Comparison of ENCODE assay signal across 22 cellular contexts in the genomic region with DNA sequence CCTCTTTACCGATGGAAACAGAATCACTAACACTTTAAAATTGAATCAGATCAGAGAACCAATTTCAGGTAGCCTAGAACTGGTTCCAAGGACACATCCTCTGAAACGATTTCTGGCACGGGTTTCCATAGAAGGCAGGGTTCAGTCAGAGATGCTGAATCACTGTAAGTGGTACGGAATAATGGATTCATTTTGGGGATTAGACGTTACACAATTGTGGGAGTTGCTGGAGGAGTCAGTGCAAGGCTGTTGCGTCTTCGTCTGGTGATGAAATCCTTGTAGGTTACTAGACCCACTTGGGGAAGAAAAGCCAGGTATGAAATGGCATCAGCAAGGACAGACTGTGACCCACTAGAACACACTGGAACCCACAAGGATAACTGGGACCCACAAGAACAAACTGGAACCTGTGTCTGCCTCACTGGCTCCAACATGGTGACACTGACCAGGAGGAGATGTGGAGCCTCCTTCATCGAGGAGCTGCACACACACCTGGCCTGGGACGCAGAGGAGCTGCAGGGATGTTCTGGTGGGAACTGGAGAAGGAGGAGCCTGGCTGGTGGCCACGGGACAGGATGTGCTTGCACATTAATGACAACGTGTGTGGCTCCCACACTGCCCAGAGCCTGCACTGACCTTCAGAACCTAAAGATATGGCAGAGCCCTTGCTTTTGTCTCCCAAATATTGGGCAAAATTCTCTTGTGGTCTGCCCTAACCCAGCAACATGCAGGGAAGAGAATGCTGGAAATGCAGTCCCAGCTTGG.
DNase-seq lines count a peak whose midpoint lies in the region; ATAC-seq, FAIRE-seq and TF ChIP-seq lines count a peak whose summit lies in the region.
"Had no signal": no experiment of that assay in that cellular context is flagged by ENCODE, and none has a peak within 500 bp of the region (broad histone marks: within the 10 kb centered on the region; RNA-seq: fewer than 3 reads in every experiment).

No MANE protein-coding gene starts in this region.

- H3K4me3 Mint-ChIP-seq in stimulated activated naive B cell treated with anti-CD40 and anti-IgM and Interleukin-4, amounts not matched to agents 10 μg/mL and 1 μg/mL and 100 μg/mL, for 72 hours, result no peak overlapping the region
- H3K4me3 Mint-ChIP-seq: HFFc6 had no signal

- no peaks in the 10 kb centered on the region for H3K36me3 Mint-ChIP-seq in stimulated activated naive B cell treated with anti-CD40 and anti-IgM and Interleukin-4, amounts not matched to agents 10 μg/mL and 1 μg/mL and 100 μg/mL, for 72 hours

- H3K9me3 ChIP-seq in esophagus squamous epithelium (no peaks in the 10 kb centered on the region), vagina (no peaks in the 10 kb centered on the region)

- H3K27ac ChIP-seq in esophagus squamous epithelium (peak overlapping the region; percentile 78 to 89 (median 86)), vagina (peak overlapping the region; percentile 60)
- H3K27ac ChIP-seq: C4-2B had no signal

- no peak overlapping the region for H3K4me3 ChIP-seq in esophagus squamous epithelium
- H3K4me3 ChIP-seq in retinal pigment epithelial cell (ENCODE audit: low read length), result no peak overlapping the region
- no peak overlapping the region for H3K4me3 ChIP-seq in vagina

- TF ChIP-seq POLR2A in esophagus squamous epithelium (IDR thresholded peaks at IDR 0.05) (no peak), vagina (IDR thresholded peaks at IDR 0.05) (no peak), GM12892 (IDR thresholded peaks at IDR 0.05; ENCODE audit: low read depth, low read length) (no peak)

- no peak for ATAC-seq in GM19463 (IDR thresholded peaks at IDR 0.05; ENCODE audit: unreplicated experiment)
- no peak for ATAC-seq in stimulated activated naive B cell treated with anti-CD40 and anti-IgM and Interleukin-4, amounts not matched to agents 10 μg/mL and 1 μg/mL and 100 μg/mL, for 72 hours (replicated peaks)

- DNase-seq in amniotic epithelial cell (ENCODE audit: low read depth) (peak; percentile 46), esophagus squamous epithelium (lab: John Stamatoyannopoulos, UW) (no peak), retinal pigment epithelial cell (ENCODE audit: low read depth) (peak; percentile 12), vagina (ENCODE audit: extremely low spot score in 2 of 2) (no peak), GM12892 (ENCODE audit: insufficient read length) (no peak)
- DNase-seq in stimulated activated naive B cell treated with anti-CD40 and anti-IgM and Interleukin-4, amounts not matched to agents 10 μg/mL and 1 μg/mL and 100 μg/mL, for 72 hours, result no peak
- DNase-seq: ACHN, DMS 273 treated with DMSO at 0.1 percent for 48 hours, DND-41, H7, HFFc6, KG1, NCI-H1417, NCI-H187 treated with DMSO at 0.1 percent for 48 hours, NCI-H226, NCI-H524, NCI-H82, OCI-M1, SIG-M5 had no signal

- no peaks in the 10 kb centered on the region for H3K9me3 Mint-ChIP-seq in stimulated activated naive B cell treated with anti-CD40 and anti-IgM and Interleukin-4, amounts not matched to agents 10 μg/mL and 1 μg/mL and 100 μg/mL, for 72 hours
- H3K9me3 Mint-ChIP-seq: HFFc6 had no signal

- H3K4me1 ChIP-seq in esophagus squamous epithelium (peaks cover 0 to 64% (median 19%) of the 10 kb centered on the region in 3 donors), vagina (peaks cover 8% of the 10 kb centered on the region)

- H3K4me1 Mint-ChIP-seq in stimulated activated naive B cell treated with anti-CD40 and anti-IgM and Interleukin-4, amounts not matched to agents 10 μg/mL and 1 μg/mL and 100 μg/mL, for 72 hours, result peaks cover 2 to 8% of the 10 kb centered on the region in 2 donors

- peaks cover 7 to 24% of the 10 kb centered on the region in 2 donors for H3K27me3 Mint-ChIP-seq in stimulated activated naive B cell treated with anti-CD40 and anti-IgM and Interleukin-4, amounts not matched to agents 10 μg/mL and 1 μg/mL and 100 μg/mL, for 72 hours

- H3K27me3 ChIP-seq in esophagus squamous epithelium (no peaks in the 10 kb centered on the region), vagina (no peaks in the 10 kb centered on the region)

- H3K36me3 ChIP-seq in esophagus squamous epithelium (no peaks in the 10 kb centered on the region), vagina (no peaks in the 10 kb centered on the region)

- WGBS in esophagus squamous epithelium, 2 donors, result 47 to 60% methylated on average over 11 of the region's 11 CpGs

- no peak overlapping the region for H3K27ac Mint-ChIP-seq in stimulated activated naive B cell treated with anti-CD40 and anti-IgM and Interleukin-4, amounts not matched to agents 10 μg/mL and 1 μg/mL and 100 μg/mL, for 72 hours
- H3K27ac Mint-ChIP-seq: HFFc6 had no signal

- no peak for TF ChIP-seq CTCF in esophagus squamous epithelium (IDR thresholded peaks at IDR 0.05)
- TF ChIP-seq CTCF in retinal pigment epithelial cell (conservative IDR thresholded peaks at IDR 0.05; ENCODE audit: low read depth, low read length), result no peak
- TF ChIP-seq CTCF in vagina (IDR thresholded peaks at IDR 0.05), result no peak

- no peak for FAIRE-seq in GM12892 (lab: Jason Lieb, UNC)
- FAIRE-seq: HepG2 had no signal

- intact Hi-C loops in esophagus squamous epithelium (cut with DNase I) (no loop called here), vagina (cut with DNase I) (no loop called here)

Comparison
In these comparisons a context has a peak if more than half of its experiments do, and no peak if none do; other contexts are left out.
1. DNase-seq: peak in amniotic epithelial cell (single experiment) and retinal pigment epithelial cell (single experiment); none in esophagus squamous epithelium (single experiment), vagina (0 of 2), stimulated activated naive B cell treated with anti-CD40 and anti-IgM and Interleukin-4, amounts not matched to agents 10 μg/mL and 1 μg/mL and 100 μg/mL, for 72 hours (single experiment) and GM12892 (single experiment).